Comparison of ENCODE assay signal across 8 cellular contexts in genomic region chr15:34588046-34588674, GRCh38. TPM values are rescaled to one million over a fixed set of nuclear protein-coding genes. Genes with fewer than 3 reads are reported as not detected.
DNase-seq lines count a peak whose midpoint lies in the region; ATAC-seq and TF ChIP-seq lines count a peak whose summit lies in the region.

No MANE protein-coding gene starts in this region.

- peaks cover 13% of the 10 kb centered on the region for H3K27me3 Mint-ChIP-seq in chondrocyte (ENCODE audit: low read depth)

- H3K36me3 Mint-ChIP-seq in chondrocyte (ENCODE audit: low read depth), result no peaks in the 10 kb centered on the region

- peak overlapping the region; percentile 79 for H3K27ac Mint-ChIP-seq in chondrocyte (ENCODE audit: unreplicated experiment)

- peak overlapping the region; percentile 44 for H3K4me3 ChIP-seq in WI38 (ENCODE audit: low read depth, low read length)

- H3K4me3 Mint-ChIP-seq in chondrocyte (ENCODE audit: unreplicated experiment), result peak overlapping the region; percentile 68

- DNase-seq in GDM1 (lab: John Stamatoyannopoulos, UW) (peak; percentile 58), NCI-H2171 (lab: John Stamatoyannopoulos, UW) (peak; percentile 47), chondrocyte (ENCODE audit: low spot score) (no peak), left kidney (ENCODE audit: low read depth, low spot score) (peak; percentile 91)
- peak; percentile 33 to 63 for DNase-seq in stimulated activated CD4-positive, alpha-beta T cell treated with anti-CD3 and anti-CD28 coated beads, Interleukin-4, amount 100 ng/mL, for 4 hours

- no peaks in the 10 kb centered on the region for H3K9me3 Mint-ChIP-seq in chondrocyte (ENCODE audit: low read depth)

- ATAC-seq in HG02623 (IDR thresholded peaks at IDR 0.05; ENCODE audit: unreplicated experiment) (peak; percentile 36), GM21723 (IDR thresholded peaks at IDR 0.05; ENCODE audit: unreplicated experiment) (no peak)

- TF ChIP-seq CTCF in WI38 (IDR thresholded peaks at IDR 0.05; ENCODE audit: low read depth, low read length) (peak; percentile 62), chondrocyte (IDR thresholded peaks at IDR 0.05) (peak; percentile 90)

- peaks cover 14% of the 10 kb centered on the region for H3K4me1 Mint-ChIP-seq in chondrocyte (ENCODE audit: low read depth)

RNA-seq across cellular contexts. Expression of gene GOLGA8B, which starts 4.7 kb away (rescaled TPM):
- total RNA-seq in chondrocyte, result 42.8 to 55.3 TPM (median 52.6 TPM) in 3 replicates
